In the genomic region with DNA sequence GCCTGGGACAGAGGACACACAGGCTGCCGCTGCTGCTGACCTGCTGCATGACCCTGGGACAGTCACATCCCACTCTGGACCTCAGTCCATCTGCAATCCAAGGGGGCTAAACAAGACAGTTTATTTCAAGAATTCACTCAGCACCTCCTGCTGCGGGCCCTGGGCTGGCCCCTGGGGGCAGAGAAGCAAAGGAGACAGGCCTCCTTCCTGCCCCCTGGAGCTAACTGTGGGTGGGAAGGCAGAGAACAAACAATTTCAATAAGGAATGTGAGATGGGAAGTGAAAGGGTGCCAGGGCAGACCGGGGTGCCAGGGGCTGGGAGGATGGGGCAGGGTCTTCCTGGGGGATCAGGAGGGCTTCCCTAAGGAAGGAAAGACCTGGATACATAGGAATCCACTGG, we compare ENCODE assay signal across 3 cellular contexts.
A peak's percentile ranks its signal among the peaks of the same experiment; 100 is the strongest.
TF ChIP-seq lines count a peak whose summit lies in the region.

No MANE protein-coding gene starts in this region.

TF ChIP-seq in HEK293, 187 proteins besides CTCF, POLR2A, EP300 and RAD21:
- peak; percentile 70 for TF ChIP-seq GLIS1 (tag by site-specific recombination; IDR thresholded peaks at IDR 0.05)
- peak; percentile 29; the same call in 1 of the 2 replicates for TF ChIP-seq ZIC2 (tag by site-specific recombination; IDR thresholded peaks at IDR 0.05)
- TF ChIP-seq, protein P1, sequence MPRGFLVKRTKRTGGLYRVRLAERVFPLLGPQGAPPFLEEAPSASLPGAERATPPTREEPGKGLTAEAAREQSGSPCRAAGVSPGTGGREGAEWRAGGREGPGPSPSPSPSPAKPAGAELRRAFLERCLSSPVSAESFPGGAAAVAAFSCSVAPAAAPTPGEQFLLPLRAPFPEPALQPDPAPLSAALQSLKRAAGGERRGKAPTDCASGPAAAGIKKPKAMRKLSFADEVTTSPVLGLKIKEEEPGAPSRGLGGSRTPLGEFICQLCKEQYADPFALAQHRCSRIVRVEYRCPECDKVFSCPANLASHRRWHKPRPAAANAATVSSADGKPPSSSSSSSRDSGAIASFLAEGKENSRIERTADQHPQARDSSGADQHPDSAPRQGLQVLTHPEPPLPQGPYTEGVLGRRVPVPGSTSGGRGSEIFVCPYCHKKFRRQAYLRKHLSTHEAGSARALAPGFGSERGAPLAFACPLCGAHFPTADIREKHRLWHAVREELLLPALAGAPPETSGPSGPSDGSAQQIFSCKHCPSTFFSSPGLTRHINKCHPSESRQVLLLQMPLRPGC (tag by site-specific recombination; IDR thresholded peaks at IDR 0.05), result no peak

TF ChIP-seq in H1, 55 proteins besides CTCF, POLR2A, EP300 and RAD21:
- TF ChIP-seq CBX8 (IDR thresholded peaks at IDR 0.05; ENCODE audit: borderline replicate concordance, low read depth, low read length), result no peak
- TF ChIP-seq TEAD4 (IDR thresholded peaks at IDR 0.05; ENCODE audit: low read depth, low read length), result no peak
- TF ChIP-seq SAP30 (IDR thresholded peaks at IDR 0.05; ENCODE audit: insufficient read depth, insufficient replicate concordance, low read length), result no peak
- no peak for TF ChIP-seq SP4 (IDR thresholded peaks at IDR 0.05; ENCODE audit: low read length)
- TF ChIP-seq, protein P2, sequence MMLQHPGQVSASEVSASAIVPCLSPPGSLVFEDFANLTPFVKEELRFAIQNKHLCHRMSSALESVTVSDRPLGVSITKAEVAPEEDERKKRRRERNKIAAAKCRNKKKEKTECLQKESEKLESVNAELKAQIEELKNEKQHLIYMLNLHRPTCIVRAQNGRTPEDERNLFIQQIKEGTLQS (IDR thresholded peaks at IDR 0.05; ENCODE audit: insufficient read depth, low read depth, low read length), result no peak
- TF ChIP-seq GTF2F1 (IDR thresholded peaks at IDR 0.05; ENCODE audit: borderline replicate concordance, low read depth, low read length), result no peak
- no peak for TF ChIP-seq PHF8 (conservative IDR thresholded peaks at IDR 0.05; ENCODE audit: low read depth, low read length)
- no peak for TF ChIP-seq ZNF274 (IDR thresholded peaks at IDR 0.05; ENCODE audit: borderline replicate concordance, extremely low read depth, low read length)
- no peak for TF ChIP-seq RBBP5 (IDR thresholded peaks at IDR 0.05; ENCODE audit: borderline replicate concordance, low read depth, low read length)
- TF ChIP-seq, protein P3, sequence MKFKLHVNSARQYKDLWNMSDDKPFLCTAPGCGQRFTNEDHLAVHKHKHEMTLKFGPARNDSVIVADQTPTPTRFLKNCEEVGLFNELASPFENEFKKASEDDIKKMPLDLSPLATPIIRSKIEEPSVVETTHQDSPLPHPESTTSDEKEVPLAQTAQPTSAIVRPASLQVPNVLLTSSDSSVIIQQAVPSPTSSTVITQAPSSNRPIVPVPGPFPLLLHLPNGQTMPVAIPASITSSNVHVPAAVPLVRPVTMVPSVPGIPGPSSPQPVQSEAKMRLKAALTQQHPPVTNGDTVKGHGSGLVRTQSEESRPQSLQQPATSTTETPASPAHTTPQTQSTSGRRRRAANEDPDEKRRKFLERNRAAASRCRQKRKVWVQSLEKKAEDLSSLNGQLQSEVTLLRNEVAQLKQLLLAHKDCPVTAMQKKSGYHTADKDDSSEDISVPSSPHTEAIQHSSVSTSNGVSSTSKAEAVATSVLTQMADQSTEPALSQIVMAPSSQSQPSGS (IDR thresholded peaks at IDR 0.05; ENCODE audit: low read length), result no peak
- TF ChIP-seq BRCA1 (IDR thresholded peaks at IDR 0.05; ENCODE audit: low read depth, low read length), result no peak
- no peak for TF ChIP-seq NANOG (IDR thresholded peaks at IDR 0.05; ENCODE audit: insufficient read depth, low read depth, low read length, poor library complexity, severe bottlenecking)
- TF ChIP-seq JUND (IDR thresholded peaks at IDR 0.05; ENCODE audit: low read length), result no peak

TF ChIP-seq in HepG2, 621 proteins besides CTCF, POLR2A, EP300 and RAD21:
- TF ChIP-seq, protein P4, sequence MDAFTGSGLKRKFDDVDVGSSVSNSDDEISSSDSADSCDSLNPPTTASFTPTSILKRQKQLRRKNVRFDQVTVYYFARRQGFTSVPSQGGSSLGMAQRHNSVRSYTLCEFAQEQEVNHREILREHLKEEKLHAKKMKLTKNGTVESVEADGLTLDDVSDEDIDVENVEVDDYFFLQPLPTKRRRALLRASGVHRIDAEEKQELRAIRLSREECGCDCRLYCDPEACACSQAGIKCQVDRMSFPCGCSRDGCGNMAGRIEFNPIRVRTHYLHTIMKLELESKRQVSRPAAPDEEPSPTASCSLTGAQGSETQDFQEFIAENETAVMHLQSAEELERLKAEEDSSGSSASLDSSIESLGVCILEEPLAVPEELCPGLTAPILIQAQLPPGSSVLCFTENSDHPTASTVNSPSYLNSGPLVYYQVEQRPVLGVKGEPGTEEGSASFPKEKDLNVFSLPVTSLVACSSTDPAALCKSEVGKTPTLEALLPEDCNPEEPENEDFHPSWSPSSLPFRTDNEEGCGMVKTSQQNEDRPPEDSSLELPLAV (CRISPR knock-in tag; conservative IDR thresholded peaks at IDR 0.05; ENCODE audit: low read depth), result no peak
- no peak for TF ChIP-seq SP4 (CRISPR knock-in tag; IDR thresholded peaks at IDR 0.05)
